ENCODE assay signal across 2 cellular contexts in genomic region chr16:20898938-20899502, GRCh38.
TF ChIP-seq lines count a peak whose summit lies in the region.

No MANE protein-coding gene starts in this region.

TF ChIP-seq in endothelial cell of umbilical vein, 7 proteins besides CTCF, POLR2A, EP300 and RAD21:
- TF ChIP-seq MAX (IDR thresholded peaks at IDR 0.05; ENCODE audit: insufficient read depth, insufficient read length) (no peak), GATA2 (IDR thresholded peaks at IDR 0.05; ENCODE audit: insufficient read depth, insufficient read length, low read depth, low read length) (no peak), POLR2AphosphoS5 (IDR thresholded peaks at IDR 0.05; ENCODE audit: insufficient read depth, low read depth, low read length) (no peak), FOS (IDR thresholded peaks at IDR 0.05; ENCODE audit: borderline replicate concordance, insufficient read depth, low read length) (no peak), EZH2 (IDR thresholded peaks at IDR 0.05; ENCODE audit: borderline replicate concordance, low read depth, low read length, severe bottlenecking) (no peak), JUN (IDR thresholded peaks at IDR 0.05; ENCODE audit: borderline replicate concordance, insufficient read depth, insufficient read length, low read depth) (no peak), MYC (IDR thresholded peaks at IDR 0.05; ENCODE audit: low read depth, low read length) (no peak)

TF ChIP-seq in HEK293T, 16 proteins besides CTCF, POLR2A, EP300 and RAD21:
- no peak for TF ChIP-seq SUZ12 (IDR thresholded peaks at IDR 0.05)
- no peak for TF ChIP-seq ELF4 (IDR thresholded peaks at IDR 0.05)
- TF ChIP-seq CTBP1 (IDR thresholded peaks at IDR 0.05; ENCODE audit: borderline replicate concordance), result no peak
- TF ChIP-seq FOXA1 (IDR thresholded peaks at IDR 0.05), result no peak
- no peak for TF ChIP-seq TARDBP (IDR thresholded peaks at IDR 0.05)
- no peak for TF ChIP-seq FOXM1 (IDR thresholded peaks at IDR 0.05; ENCODE audit: borderline replicate concordance)
- TF ChIP-seq HDGF (IDR thresholded peaks at IDR 0.05; ENCODE audit: borderline replicate concordance), result no peak
- TF ChIP-seq L3MBTL2 (conservative IDR thresholded peaks at IDR 0.05), result no peak
- TF ChIP-seq SP1 (IDR thresholded peaks at IDR 0.05), result no peak
- no peak for TF ChIP-seq FOXK2 (IDR thresholded peaks at IDR 0.05)
- TF ChIP-seq PKNOX1 (IDR thresholded peaks at IDR 0.05), result no peak
